In the genomic region with DNA sequence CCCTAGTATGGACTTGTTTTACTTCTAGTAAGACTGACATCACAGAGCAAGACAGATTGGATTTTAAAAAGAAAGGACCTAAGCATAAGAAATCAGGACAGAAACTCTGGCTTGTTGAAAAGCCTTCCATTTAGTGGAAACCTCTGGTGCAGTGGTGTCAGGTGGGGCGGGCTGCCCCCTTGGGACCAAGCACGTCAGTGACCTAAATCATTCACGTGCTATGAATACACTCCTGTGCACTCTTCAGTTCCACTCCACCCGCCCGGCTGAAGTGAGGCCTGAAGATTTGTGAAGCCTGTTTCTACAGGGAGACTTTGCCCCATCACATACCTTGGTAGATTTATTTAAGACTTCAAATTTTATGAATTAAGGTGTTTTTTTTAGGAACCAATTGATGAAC, we compare ENCODE assay signal across 1 cellular context.
TF ChIP-seq lines count a peak whose summit lies in the region.

No MANE protein-coding gene starts in this region.

TF ChIP-seq in HEK293T, 16 proteins besides CTCF, POLR2A, EP300 and RAD21 (continued from another document):
- TF ChIP-seq PKNOX1 (IDR thresholded peaks at IDR 0.05) (no peak), CTBP1 (IDR thresholded peaks at IDR 0.05; ENCODE audit: borderline replicate concordance) (no peak), NFRKB (IDR thresholded peaks at IDR 0.05) (no peak), SUZ12 (IDR thresholded peaks at IDR 0.05) (no peak), ARNT (IDR thresholded peaks at IDR 0.05) (no peak), LEF1 (IDR thresholded peaks at IDR 0.05; ENCODE audit: borderline replicate concordance) (no peak), ELF4 (IDR thresholded peaks at IDR 0.05) (no peak), TARDBP (IDR thresholded peaks at IDR 0.05) (no peak), FOXK2 (IDR thresholded peaks at IDR 0.05) (no peak), SP1 (IDR thresholded peaks at IDR 0.05) (no peak)
TF ChIP-seq in HEK293T: peak in this region for 0.
